18 cellular contexts compared by ENCODE assay signal in genomic region chr19:19535311-19536191, GRCh38. TPM values are rescaled to one million over a fixed set of nuclear protein-coding genes. Genes with fewer than 3 reads are reported as not detected.
"Had no signal": no experiment of that assay in that cellular context is flagged by ENCODE, and none has a peak within 500 bp of the region (broad histone marks: within the 10 kb centered on the region; RNA-seq: fewer than 3 reads in every experiment).

No MANE protein-coding gene starts in this region.

- H3K4me3 Mint-ChIP-seq: memory B cell had no signal

- ATAC-seq: gastroesophageal sphincter, left lung, lower lobe of right lung, natural killer cell had no signal

- H3K36me3 ChIP-seq: colonic mucosa, esophagus squamous epithelium, left lung, lower lobe of right lung, neutrophil had no signal

- H3K27ac ChIP-seq: colonic mucosa, esophagus squamous epithelium, gastroesophageal sphincter, left lung, lower lobe of right lung, neutrophil had no signal

- H3K9me3 ChIP-seq: colonic mucosa, left lung, lower lobe of right lung, neutrophil had no signal

- H3K36me3 Mint-ChIP-seq: memory B cell, mesothelial cell of epicardium, natural killer cell had no signal

- H3K9me3 Mint-ChIP-seq: memory B cell, mesothelial cell of epicardium, natural killer cell had no signal

- H3K27ac Mint-ChIP-seq: memory B cell, mesothelial cell of epicardium had no signal

- H3K4me3 ChIP-seq: colonic mucosa, esophagus squamous epithelium, gastroesophageal sphincter, left lung, lower lobe of right lung had no signal

- DNase-seq: colonic mucosa; dermis blood vessel endothelial cell; esophagus squamous epithelium; foreskin fibroblast; glutamatergic neuron; islet precursor cell; left lung; lower lobe of right lung; natural killer cell; small intestine; stimulated activated CD4-positive, alpha-beta T cell treated with anti-CD3 and anti-CD28 coated beads, Interleukin-2, amount 100 ng/mL, for 48 hours; stimulated activated naive CD4-positive, alpha-beta T cell treated with Interleukin-2 at 50 U/mL for 16 hours; trophoblast cell had no signal

- FAIRE-seq: small intestine had no signal

RNA-seq across cellular contexts. Expression of gene CILP2, which starts 2.5 kb away (rescaled TPM):
- total RNA-seq: pulmonary artery endothelial cell had no signal
